Comparison of ENCODE assay signal across 1 cellular context in the genomic region with DNA sequence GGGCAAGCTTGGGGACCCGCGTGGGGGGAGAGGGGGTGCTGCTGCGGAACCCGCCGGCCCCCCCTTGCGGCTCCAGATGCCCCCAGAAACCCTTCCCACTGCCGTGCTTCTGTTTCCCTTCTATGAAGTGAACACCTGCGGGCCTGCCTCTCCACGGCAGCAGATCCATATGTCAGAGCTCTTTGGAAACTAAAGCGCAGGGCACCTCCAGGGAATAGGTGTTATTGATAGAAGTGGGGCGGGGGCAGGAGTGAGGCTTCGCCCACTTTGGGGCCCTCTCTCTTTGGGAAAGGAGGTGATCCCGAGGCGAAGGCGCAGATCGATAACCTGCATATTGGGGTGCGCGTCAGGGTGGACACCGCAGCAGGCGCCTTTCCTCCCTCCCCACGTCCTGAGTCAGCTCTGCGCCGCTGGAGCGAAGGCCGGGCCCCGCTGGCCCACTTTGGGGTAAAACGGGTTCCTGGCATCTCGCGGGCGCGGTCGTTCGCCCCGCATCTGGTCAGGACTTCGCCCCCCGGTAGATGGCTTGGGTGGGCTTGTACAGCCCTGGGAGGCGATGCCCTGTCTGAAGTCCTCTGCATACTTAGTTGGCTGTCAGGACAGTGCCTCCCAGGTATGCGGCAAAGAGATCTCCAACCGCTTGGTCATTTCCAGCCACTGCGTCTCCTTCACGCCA.
TF ChIP-seq lines count a peak whose summit lies in the region.

No MANE protein-coding gene starts in this region.

TF ChIP-seq in HCT116, 20 proteins besides CTCF, POLR2A, EP300 and RAD21 (continued from another document):
- TF ChIP-seq, protein P1, sequence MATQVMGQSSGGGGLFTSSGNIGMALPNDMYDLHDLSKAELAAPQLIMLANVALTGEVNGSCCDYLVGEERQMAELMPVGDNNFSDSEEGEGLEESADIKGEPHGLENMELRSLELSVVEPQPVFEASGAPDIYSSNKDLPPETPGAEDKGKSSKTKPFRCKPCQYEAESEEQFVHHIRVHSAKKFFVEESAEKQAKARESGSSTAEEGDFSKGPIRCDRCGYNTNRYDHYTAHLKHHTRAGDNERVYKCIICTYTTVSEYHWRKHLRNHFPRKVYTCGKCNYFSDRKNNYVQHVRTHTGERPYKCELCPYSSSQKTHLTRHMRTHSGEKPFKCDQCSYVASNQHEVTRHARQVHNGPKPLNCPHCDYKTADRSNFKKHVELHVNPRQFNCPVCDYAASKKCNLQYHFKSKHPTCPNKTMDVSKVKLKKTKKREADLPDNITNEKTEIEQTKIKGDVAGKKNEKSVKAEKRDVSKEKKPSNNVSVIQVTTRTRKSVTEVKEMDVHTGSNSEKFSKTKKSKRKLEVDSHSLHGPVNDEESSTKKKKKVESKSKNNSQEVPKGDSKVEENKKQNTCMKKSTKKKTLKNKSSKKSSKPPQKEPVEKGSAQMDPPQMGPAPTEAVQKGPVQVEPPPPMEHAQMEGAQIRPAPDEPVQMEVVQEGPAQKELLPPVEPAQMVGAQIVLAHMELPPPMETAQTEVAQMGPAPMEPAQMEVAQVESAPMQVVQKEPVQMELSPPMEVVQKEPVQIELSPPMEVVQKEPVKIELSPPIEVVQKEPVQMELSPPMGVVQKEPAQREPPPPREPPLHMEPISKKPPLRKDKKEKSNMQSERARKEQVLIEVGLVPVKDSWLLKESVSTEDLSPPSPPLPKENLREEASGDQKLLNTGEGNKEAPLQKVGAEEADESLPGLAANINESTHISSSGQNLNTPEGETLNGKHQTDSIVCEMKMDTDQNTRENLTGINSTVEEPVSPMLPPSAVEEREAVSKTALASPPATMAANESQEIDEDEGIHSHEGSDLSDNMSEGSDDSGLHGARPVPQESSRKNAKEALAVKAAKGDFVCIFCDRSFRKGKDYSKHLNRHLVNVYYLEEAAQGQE (IDR thresholded peaks at IDR 0.05; ENCODE audit: low read depth) = no peak
- TF ChIP-seq EZH2 (IDR thresholded peaks at IDR 0.05) = no peak
- TF ChIP-seq ZFX (IDR thresholded peaks at IDR 0.05) = no peak; the same call in 1 of the 2 replicates
- TF ChIP-seq EGR1 (IDR thresholded peaks at IDR 0.05; ENCODE audit: low read depth) = no peak
- TF ChIP-seq FOSL1 (IDR thresholded peaks at IDR 0.05; ENCODE audit: low read depth) = no peak
- no peak for TF ChIP-seq SP1 (IDR thresholded peaks at IDR 0.05; ENCODE audit: low read depth)
- TF ChIP-seq ZNF274 (IDR thresholded peaks at IDR 0.05; ENCODE audit: low read depth, low read length) = no peak
- no peak; the same call in 1 of the 2 replicates for TF ChIP-seq SIN3A (IDR thresholded peaks at IDR 0.05; ENCODE audit: low read depth)
- TF ChIP-seq, protein P2, sequence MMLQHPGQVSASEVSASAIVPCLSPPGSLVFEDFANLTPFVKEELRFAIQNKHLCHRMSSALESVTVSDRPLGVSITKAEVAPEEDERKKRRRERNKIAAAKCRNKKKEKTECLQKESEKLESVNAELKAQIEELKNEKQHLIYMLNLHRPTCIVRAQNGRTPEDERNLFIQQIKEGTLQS (IDR thresholded peaks at IDR 0.05) = no peak
- no peak for TF ChIP-seq YY1 (IDR thresholded peaks at IDR 0.05; ENCODE audit: extremely low read depth, insufficient replicate concordance, low read depth, low read length)
- no peak for TF ChIP-seq POLR2AphosphoS5 (IDR thresholded peaks at IDR 0.05; ENCODE audit: low read depth, low read length)
- no peak for TF ChIP-seq CEBPB (IDR thresholded peaks at IDR 0.05; ENCODE audit: low read depth)
- TF ChIP-seq, protein P3, sequence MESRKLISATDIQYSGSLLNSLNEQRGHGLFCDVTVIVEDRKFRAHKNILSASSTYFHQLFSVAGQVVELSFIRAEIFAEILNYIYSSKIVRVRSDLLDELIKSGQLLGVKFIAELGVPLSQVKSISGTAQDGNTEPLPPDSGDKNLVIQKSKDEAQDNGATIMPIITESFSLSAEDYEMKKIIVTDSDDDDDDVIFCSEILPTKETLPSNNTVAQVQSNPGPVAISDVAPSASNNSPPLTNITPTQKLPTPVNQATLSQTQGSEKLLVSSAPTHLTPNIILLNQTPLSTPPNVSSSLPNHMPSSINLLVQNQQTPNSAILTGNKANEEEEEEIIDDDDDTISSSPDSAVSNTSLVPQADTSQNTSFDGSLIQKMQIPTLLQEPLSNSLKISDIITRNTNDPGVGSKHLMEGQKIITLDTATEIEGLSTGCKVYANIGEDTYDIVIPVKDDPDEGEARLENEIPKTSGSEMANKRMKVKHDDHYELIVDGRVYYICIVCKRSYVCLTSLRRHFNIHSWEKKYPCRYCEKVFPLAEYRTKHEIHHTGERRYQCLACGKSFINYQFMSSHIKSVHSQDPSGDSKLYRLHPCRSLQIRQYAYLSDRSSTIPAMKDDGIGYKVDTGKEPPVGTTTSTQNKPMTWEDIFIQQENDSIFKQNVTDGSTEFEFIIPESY (IDR thresholded peaks at IDR 0.05; ENCODE audit: extremely low read depth, insufficient replicate concordance, low read length) = no peak
- TF ChIP-seq, protein P4, sequence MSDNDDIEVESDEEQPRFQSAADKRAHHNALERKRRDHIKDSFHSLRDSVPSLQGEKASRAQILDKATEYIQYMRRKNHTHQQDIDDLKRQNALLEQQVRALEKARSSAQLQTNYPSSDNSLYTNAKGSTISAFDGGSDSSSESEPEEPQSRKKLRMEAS (IDR thresholded peaks at IDR 0.05) = no peak
